ENCODE assay signal across 12 cellular contexts in the genomic region with DNA sequence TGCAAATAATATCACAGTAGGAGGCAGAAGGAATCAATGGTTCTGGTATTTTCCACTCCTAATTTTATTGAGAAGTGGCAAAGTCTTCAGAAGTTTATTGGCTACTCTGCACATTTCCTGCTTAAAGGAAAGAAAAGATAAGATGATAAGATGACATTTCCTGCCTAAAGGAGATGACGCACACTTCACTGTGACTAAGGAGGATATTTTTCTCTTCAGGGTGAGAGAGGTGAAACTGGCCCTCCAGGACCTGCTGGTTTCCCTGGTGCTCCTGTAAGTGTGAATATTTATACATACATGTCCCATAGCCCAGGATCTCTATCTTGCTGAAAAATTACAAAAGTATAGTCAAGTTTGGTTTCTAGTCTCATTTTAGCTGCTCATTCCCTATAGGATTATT. TPM values are rescaled to one million over a fixed set of nuclear protein-coding genes. Genes with fewer than 3 reads are reported as not detected.
DNase-seq lines count a peak whose midpoint lies in the region; ATAC-seq and TF ChIP-seq lines count a peak whose summit lies in the region.
"Had no signal": no experiment of that assay in that cellular context is flagged by ENCODE, and none has a peak within 500 bp of the region (broad histone marks: within the 10 kb centered on the region; RNA-seq: fewer than 3 reads in every experiment).

No MANE protein-coding gene starts in this region.

- H3K4me1 Mint-ChIP-seq in HFFc6 (ENCODE audit: low read depth) (peaks cover 51% of the 10 kb centered on the region), progenitor cell of endocrine pancreas (ENCODE audit: low read depth) (no peaks in the 10 kb centered on the region)
- H3K4me1 Mint-ChIP-seq: B cell had no signal

- no peak overlapping the region for H3K4me3 ChIP-seq in fibroblast of pulmonary artery (replicated peaks; ENCODE audit: low read depth, low read length)
- H3K4me3 ChIP-seq: body of pancreas had no signal

- peaks cover 12% of the 10 kb centered on the region for H3K27me3 Mint-ChIP-seq in HFFc6 (ENCODE audit: insufficient read depth)
- H3K27me3 Mint-ChIP-seq in progenitor cell of endocrine pancreas, result no peaks in the 10 kb centered on the region
- H3K27me3 Mint-ChIP-seq: B cell had no signal

- H3K4me3 Mint-ChIP-seq in HFFc6, result peak overlapping the region; percentile 53
- no peak overlapping the region for H3K4me3 Mint-ChIP-seq in progenitor cell of endocrine pancreas (ENCODE audit: low read depth)
- H3K4me3 Mint-ChIP-seq: B cell had no signal

- DNase-seq in A172 (ENCODE audit: low spot score) (peak; percentile 94), HFFc6 (peak; percentile 80), SW 1271 (lab: John Stamatoyannopoulos, UW) (peak; percentile 65 to 88), fibroblast of pulmonary artery (ENCODE audit: low read depth) (peak; percentile 78), NOMO-1 treated with dmso at 0.1 percent for 144 hours (lab: John Stamatoyannopoulos, UW; ENCODE audit: unreplicated experiment) (no peak), progenitor cell of endocrine pancreas (ENCODE audit: low spot score, unreplicated experiment) (no peak), kidney glomerular epithelial cell (lab: John Stamatoyannopoulos, UW) (no peak)
- DNase-seq: body of pancreas, GDM1, NCI-H146 had no signal

- H3K36me3 Mint-ChIP-seq in HFFc6 (ENCODE audit: low read depth) (peaks cover 71% of the 10 kb centered on the region), progenitor cell of endocrine pancreas (ENCODE audit: insufficient read depth) (no peaks in the 10 kb centered on the region)

- H3K27ac Mint-ChIP-seq in HFFc6 (peak overlapping the region; percentile 86), progenitor cell of endocrine pancreas (no peak overlapping the region)
- H3K27ac Mint-ChIP-seq: B cell had no signal

- no peak for ATAC-seq in GM19351 (IDR thresholded peaks at IDR 0.05; ENCODE audit: unreplicated experiment)
- ATAC-seq: body of pancreas had no signal

- H3K9me3 Mint-ChIP-seq in HFFc6 (no peaks in the 10 kb centered on the region), progenitor cell of endocrine pancreas (ENCODE audit: low read depth) (no peaks in the 10 kb centered on the region)

- TF ChIP-seq CTCF in HFFc6 (IDR thresholded peaks at IDR 0.05) (no peak), fibroblast of pulmonary artery (IDR thresholded peaks at IDR 0.05; ENCODE audit: low read length, missing control alignments) (no peak), progenitor cell of endocrine pancreas (IDR thresholded peaks at IDR 0.05; ENCODE audit: unreplicated experiment) (no peak)

RNA-seq across cellular contexts. Expression of gene COL3A1, which starts 27.9 kb away (rescaled TPM):
- 563 and 691 TPM in 2 replicates for total RNA-seq in A172 (2014; rRNA removed; shearing (Covaris generic))
- total RNA-seq in HFFc6 (2021; fragmentation: NEBNext Ultra II Directional; extraction: Animal tissue kit (Norgen Biotek cat#: 25700)), result 100 to 1,000 TPM; 348 to 594 (median 356) TPM
- 15.5 and 30.4 TPM in 2 replicates for total RNA-seq in progenitor cell of endocrine pancreas
- total RNA-seq: B cell had no signal

Comparison
In these comparisons a context has a peak if more than half of its experiments do, and no peak if none do; other contexts are left out.
1. DNase-seq: peak in A172 (single experiment), HFFc6 (single experiment), SW 1271 (2 of 2) and fibroblast of pulmonary artery (single experiment); none in NOMO-1 treated with dmso at 0.1 percent for 144 hours (single experiment), progenitor cell of endocrine pancreas (single experiment) and kidney glomerular epithelial cell (single experiment).
2. RNA of gene COL3A1, which starts 27.9 kb away (total RNA-seq): 563 to 691 TPM in A172 and 348 to 594 TPM in HFFc6; 15.5 to 30.4 TPM in progenitor cell of endocrine pancreas; every median in the first group is over 10 times any median in the second.